ENCODE assay signal across 9 cellular contexts in the genomic region with DNA sequence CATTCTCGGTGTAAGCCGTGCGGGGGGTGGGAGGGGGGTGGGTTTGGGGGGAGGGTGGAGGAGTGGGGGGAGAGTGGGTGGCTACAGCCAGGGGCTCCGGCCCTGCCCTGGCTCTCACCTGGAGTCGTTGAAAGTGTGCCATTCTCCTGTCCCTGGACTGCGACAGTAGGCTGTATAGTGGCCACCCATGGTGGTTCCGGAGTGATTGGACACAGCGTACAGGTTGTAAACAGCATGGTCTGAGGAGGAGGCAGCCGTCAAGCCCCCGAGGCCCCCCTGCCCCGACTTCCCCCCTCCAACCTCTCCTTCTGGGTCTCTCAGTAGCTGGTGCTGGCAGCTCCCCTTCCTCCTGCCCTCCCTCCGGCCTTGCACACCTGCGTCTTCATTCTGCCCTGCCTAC. TPM values are rescaled to one million over a fixed set of nuclear protein-coding genes. Genes with fewer than 3 reads are reported as not detected.
DNase-seq lines count a peak whose midpoint lies in the region; ATAC-seq and TF ChIP-seq lines count a peak whose summit lies in the region.
"Had no signal": no experiment of that assay in that cellular context is flagged by ENCODE, and none has a peak within 500 bp of the region (broad histone marks: within the 10 kb centered on the region; RNA-seq: fewer than 3 reads in every experiment).

No MANE protein-coding gene starts in this region.

- no peak for ATAC-seq in activated T-cell treated with anti-CD3 and anti-CD28 coated beads, Interleukin-2, amount 50 U/mL, for 72 hours (replicated peaks in 1 of 2)
- ATAC-seq in lung (ENCODE audit: insufficient read depth, low FRiP score): no peak
- ATAC-seq in HG02852 (IDR thresholded peaks at IDR 0.05; ENCODE audit: unreplicated experiment): no peak

- no peak overlapping the region for H3K27ac Mint-ChIP-seq in activated T-cell treated with anti-CD3 and anti-CD28 coated beads, Interleukin-2, amount 50 U/mL, for 72 hours

- H3K27me3 Mint-ChIP-seq in activated T-cell treated with anti-CD3 and anti-CD28 coated beads, Interleukin-2, amount 50 U/mL, for 72 hours (ENCODE audit: low read depth): peaks cover 57% of the 10 kb centered on the region

- H3K27me3 ChIP-seq in brain microvascular endothelial cell (replicated peaks) (no peaks in the 10 kb centered on the region), lung (ENCODE audit: control insufficient read depth, insufficient read depth) (no peaks in the 10 kb centered on the region), transverse colon (peaks cover 7% of the 10 kb centered on the region)

- WGBS in lung, 2 donors: 37 to 52% methylated on average over 9 to 13 of the region's 13 CpGs
- WGBS in transverse colon (ENCODE audit: low coverage in 1 of 2), 2 donors: 38% methylated on average over 13 of the region's 13 CpGs; no CpG with 5 or more reads in 1 of the 2 donors

- peak overlapping the region; percentile 96 to 97 for H3K4me3 Mint-ChIP-seq in activated T-cell treated with anti-CD3 and anti-CD28 coated beads, Interleukin-2, amount 50 U/mL, for 72 hours

- H3K36me3 Mint-ChIP-seq in activated T-cell treated with anti-CD3 and anti-CD28 coated beads, Interleukin-2, amount 50 U/mL, for 72 hours (ENCODE audit: insufficient read depth in 2 of 2): no peaks in the 10 kb centered on the region

- TF ChIP-seq CTCF in brain microvascular endothelial cell (IDR thresholded peaks at IDR 0.05; ENCODE audit: low read depth, low read length, missing control alignments): no peak
- no peak for TF ChIP-seq CTCF in lung (IDR thresholded peaks at IDR 0.05; ENCODE audit: control extremely low read depth, extremely low read depth)
- no peak for TF ChIP-seq CTCF in transverse colon (IDR thresholded peaks at IDR 0.05)

- H3K4me3 ChIP-seq in brain microvascular endothelial cell (ENCODE audit: low read depth, low read length) (peak overlapping the region; percentile 63), lung (peak overlapping the region; percentile 16), transverse colon (peak overlapping the region in 3 of 4 donors; percentile 37 to 59 (median 41))

- in situ Hi-C loops in brain microvascular endothelial cell (cut with HindIII; ENCODE audit: low pct_ligation_motif_present, low sequenced_read_pairs): no loop called here
- in situ Hi-C loops in transverse colon (cut with MboI; ENCODE audit: low pct_ligation_motif_present in 1 of 4, low pct_unique_long_range_greater_than_20kb in 1 of 4, low sequenced_read_pairs in 3 of 4): loop anchor here in 3 of 4 donors (5.0 to 10.0 kb wide), 2 partner anchors 115 to 118 kb away; no protein-coding TSS in a partner anchor

- peaks cover 37% of the 10 kb centered on the region for H3K4me1 Mint-ChIP-seq in activated T-cell treated with anti-CD3 and anti-CD28 coated beads, Interleukin-2, amount 50 U/mL, for 72 hours (ENCODE audit: low read depth)

- no peak for TF ChIP-seq EP300 in transverse colon (IDR thresholded peaks at IDR 0.05; ENCODE audit: low read depth)

- no peaks in the 10 kb centered on the region for H3K36me3 ChIP-seq in brain microvascular endothelial cell (replicated peaks)
- no peaks in the 10 kb centered on the region for H3K36me3 ChIP-seq in lung (ENCODE audit: control insufficient read depth in 2 of 2, insufficient read depth in 2 of 2, low read length in 2 of 2)
- H3K36me3 ChIP-seq in transverse colon: no peaks in the 10 kb centered on the region

- no peak for DNase-seq in activated T-cell treated with anti-CD3 and anti-CD28 coated beads, Interleukin-2, amount 50 U/mL, for 72 hours
- no peak for DNase-seq in activated T-cell treated with anti-CD3 and anti-CD28 coated beads, Interleukin-2, amount 50 U/mL, for 48 hours
- DNase-seq in brain microvascular endothelial cell (no peak), lung (ENCODE audit: low spot score) (no peak), transverse colon (no peak), RPMI8226 (no peak), DMS153 treated with DMSO at 0.1 percent for 48 hours (lab: John Stamatoyannopoulos, UW; ENCODE audit: unreplicated experiment) (no peak)

- no peaks in the 10 kb centered on the region for H3K9me3 Mint-ChIP-seq in activated T-cell treated with anti-CD3 and anti-CD28 coated beads, Interleukin-2, amount 50 U/mL, for 72 hours

- no peak for TF ChIP-seq POLR2A in transverse colon (IDR thresholded peaks at IDR 0.05)

- H3K4me1 ChIP-seq in lung (ENCODE audit: control insufficient read depth in 2 of 2, insufficient read depth in 2 of 2, low read length in 2 of 2) (peaks cover 3% of the 10 kb centered on the region in 2 donors), transverse colon (peaks cover 7 to 32% (median 16%) of the 10 kb centered on the region in 4 donors)

- intact Hi-C loops in transverse colon (cut with DNase I; ENCODE audit: low total_unique reads): loop anchor here (5.0 kb wide), 1 partner anchor 115 kb away; no protein-coding TSS in a partner anchor

- H3K9me3 ChIP-seq in lung (ENCODE audit: control insufficient read depth in 2 of 2, insufficient read depth in 1 of 2, low read length in 1 of 2) (no peaks in the 10 kb centered on the region), transverse colon (no peaks in the 10 kb centered on the region)

- H3K27ac ChIP-seq in brain microvascular endothelial cell (no peak overlapping the region), lung (ENCODE audit: low read depth in 1 of 2, low read length in 1 of 2) (no peak overlapping the region), transverse colon (peak overlapping the region; percentile 48 to 77 (median 72))

RNA-seq across cellular contexts. Expression of a gene that starts 10.6 kb away (rescaled TPM):
- not detected for total RNA-seq in activated T-cell treated with anti-CD3 and anti-CD28 coated beads, Interleukin-2, amount 50 U/mL, for 72 hours
- total RNA-seq in lung (not detected), transverse colon (under 1 TPM in 1 of 4 donors, not detected in 3; 0.32 TPM)
- polyA plus RNA-seq in lung: not detected
- polyA plus RNA-seq: neural cell had no signal

RNA-seq across cellular contexts. Expression of a gene that starts 16.4 kb away (rescaled TPM):
- not detected for total RNA-seq in activated T-cell treated with anti-CD3 and anti-CD28 coated beads, Interleukin-2, amount 50 U/mL, for 72 hours
- 10 to 100 TPM; 20.2 to 28.6 TPM for total RNA-seq in lung
- polyA plus RNA-seq in lung: 10 to 100 TPM; 28.0 to 34.9 TPM
- total RNA-seq in transverse colon: 10 to 100 TPM in 2 of 4 donors, 1 to 10 TPM in 2; 7.6 to 20.5 (median 11.4) TPM
- polyA plus RNA-seq: neural cell had no signal

RNA-seq across cellular contexts. Expression of a gene that starts 22.7 kb away (rescaled TPM):
- 10 to 100 TPM; 32.5 to 38.9 TPM for total RNA-seq in activated T-cell treated with anti-CD3 and anti-CD28 coated beads, Interleukin-2, amount 50 U/mL, for 72 hours
- 10 to 100 TPM in 1 of 2 donors, 1 to 10 TPM in 1; 8.2 to 25.4 TPM for total RNA-seq in lung
- 10 to 100 TPM; 11.0 to 16.3 TPM for polyA plus RNA-seq in lung
- total RNA-seq in transverse colon: 10 to 100 TPM; 10.0 to 27.3 (median 13.9) TPM

RNA-seq across cellular contexts. Expression of a gene that starts 24.4 kb away (rescaled TPM):
- 1 to 10 TPM in 1 of 2 donors, under 1 TPM in 1; 0.91 to 3.0 TPM for total RNA-seq in activated T-cell treated with anti-CD3 and anti-CD28 coated beads, Interleukin-2, amount 50 U/mL, for 72 hours
- 1 to 10 TPM; 4.9 to 6.5 TPM for total RNA-seq in lung
- 1 to 10 TPM; 1.7 to 2.1 TPM for polyA plus RNA-seq in lung
- 10 to 100 TPM in 3 of 4 donors, 1 to 10 TPM in 1; 9.8 to 26.6 (median 22.7) TPM for total RNA-seq in transverse colon

RNA-seq across cellular contexts. Expression of a gene that starts 40.1 kb away (rescaled TPM):
- total RNA-seq in activated T-cell treated with anti-CD3 and anti-CD28 coated beads, Interleukin-2, amount 50 U/mL, for 72 hours: 1 to 10 TPM; 4.7 to 5.2 TPM
- total RNA-seq in lung (100 to 1,000 TPM; 127 to 174 TPM), transverse colon (100 to 1,000 TPM in 3 of 4 donors, 10 to 100 TPM in 1; 87.4 to 466 (median 150) TPM)
- 100 to 1,000 TPM in 1 of 2 donors, 10 to 100 TPM in 1; 51.9 to 120 TPM for polyA plus RNA-seq in lung

Comparison
In these comparisons a context has a peak if more than half of its experiments do, and no peak if none do; other contexts are left out.
1. H3K27ac ChIP-seq: peak in transverse colon (4 of 4); none in brain microvascular endothelial cell (single experiment) and lung (0 of 2).
2. RNA of a gene that starts 16.4 kb away (total RNA-seq): 20.2 to 28.6 TPM in lung and 7.6 to 20.5 TPM in transverse colon; not detected in activated T-cell treated with anti-CD3 and anti-CD28 coated beads, Interleukin-2, amount 50 U/mL, for 72 hours; every median in the first group is over 4 times any median in the second.
3. Peak in every context shown above with its lines, with median percentiles within 50 percentile points of each other: H3K4me3 ChIP-seq.